ENCODE assay signal across 24 cellular contexts in the genomic region with DNA sequence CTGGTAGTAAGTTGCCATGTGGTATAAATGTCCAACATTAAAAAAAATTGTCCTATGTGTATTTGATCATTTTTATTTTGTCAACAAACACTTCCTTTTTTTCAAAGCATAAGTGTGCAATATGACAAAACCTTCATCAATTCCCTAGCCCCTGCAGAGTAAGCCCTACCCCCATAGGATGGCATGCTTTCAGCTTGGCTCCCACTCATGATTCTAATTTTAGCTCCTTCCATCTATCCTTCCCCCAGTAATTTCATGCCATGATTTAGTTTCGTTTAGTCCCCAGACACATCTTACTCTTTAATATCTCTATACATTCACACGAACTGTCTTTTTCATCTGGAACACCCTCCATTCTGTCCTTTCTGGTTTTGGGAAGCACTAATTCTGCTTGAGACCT.
"Had no signal": no experiment of that assay in that cellular context is flagged by ENCODE, and none has a peak within 500 bp of the region (broad histone marks: within the 10 kb centered on the region; RNA-seq: fewer than 3 reads in every experiment).

No MANE protein-coding gene starts in this region.

- DNase-seq: colonic mucosa; cortex of kidney; dermis blood vessel endothelial cell; dorsolateral prefrontal cortex; effector CD4-positive, alpha-beta T cell; effector CD8-positive, alpha-beta T cell; effector memory CD4-positive, alpha-beta T cell; effector memory CD8-positive, alpha-beta T cell; endodermal cell; erythroblast; esophagus squamous epithelium; foreskin fibroblast; foreskin keratinocyte; foreskin melanocyte; gastrocnemius medialis; glutamatergic neuron; head of caudate nucleus; heart right ventricle had no signal

- H3K9me3 ChIP-seq: colonic mucosa, esophagus muscularis mucosa, esophagus squamous epithelium, gastrocnemius medialis, gastroesophageal sphincter, heart right ventricle had no signal

- H3K4me3 Mint-ChIP-seq: dendritic cell treated with granulocyte-macrophage colony-stimulating factor and Interleukin-4, amounts not matched to agents 40 ng/mL and 50 ng/mL, for 4 days; effector memory CD8-positive, alpha-beta T cell; endodermal cell had no signal

- H3K27me3 ChIP-seq: colonic mucosa, esophagus muscularis mucosa, esophagus squamous epithelium, foreskin keratinocyte, gastrocnemius medialis, gastroesophageal sphincter, heart right ventricle had no signal

- H3K4me1 ChIP-seq: colonic mucosa, esophagus muscularis mucosa, esophagus squamous epithelium, foreskin keratinocyte, gastrocnemius medialis, gastroesophageal sphincter had no signal

- H3K27me3 Mint-ChIP-seq: dendritic cell treated with granulocyte-macrophage colony-stimulating factor and Interleukin-4, amounts not matched to agents 40 ng/mL and 50 ng/mL, for 4 days; effector memory CD8-positive, alpha-beta T cell had no signal

- H3K36me3 ChIP-seq: colonic mucosa, esophagus muscularis mucosa, esophagus squamous epithelium, gastrocnemius medialis, gastroesophageal sphincter, heart right ventricle had no signal

- H3K27ac ChIP-seq: colonic mucosa, coronary artery, dorsolateral prefrontal cortex, epithelial cell of prostate, esophagus muscularis mucosa, esophagus squamous epithelium, foreskin keratinocyte, gastrocnemius medialis, gastroesophageal sphincter, heart right ventricle had no signal

- ATAC-seq: effector memory CD8-positive, alpha-beta T cell; esophagus mucosa; foreskin keratinocyte; gastrocnemius medialis; gastroesophageal sphincter had no signal

- H3K27ac Mint-ChIP-seq: dendritic cell treated with granulocyte-macrophage colony-stimulating factor and Interleukin-4, amounts not matched to agents 40 ng/mL and 50 ng/mL, for 4 days; effector memory CD8-positive, alpha-beta T cell; endodermal cell had no signal

- H3K9me3 Mint-ChIP-seq: dendritic cell treated with granulocyte-macrophage colony-stimulating factor and Interleukin-4, amounts not matched to agents 40 ng/mL and 50 ng/mL, for 4 days; effector memory CD8-positive, alpha-beta T cell; endodermal cell had no signal

- H3K4me3 ChIP-seq: colonic mucosa, coronary artery, dorsolateral prefrontal cortex, esophagus muscularis mucosa, esophagus squamous epithelium, gastrocnemius medialis, gastroesophageal sphincter had no signal
